11 cellular contexts compared by ENCODE assay signal in genomic region chr1:160519542-160520435, GRCh38. TPM values are rescaled to one million over a fixed set of nuclear protein-coding genes. Genes with fewer than 3 reads are reported as not detected.
DNase-seq lines count a peak whose midpoint lies in the region; ATAC-seq, FAIRE-seq and TF ChIP-seq lines count a peak whose summit lies in the region.
"Had no signal": no experiment of that assay in that cellular context is flagged by ENCODE, and none has a peak within 500 bp of the region (broad histone marks: within the 10 kb centered on the region; RNA-seq: fewer than 3 reads in every experiment).

No MANE protein-coding gene starts in this region.

- no peak for TF ChIP-seq CTCF in A549 (IDR thresholded peaks at IDR 0.05)
- TF ChIP-seq CTCF in Peyer's patch (IDR thresholded peaks at IDR 0.05), result peak; percentile 14 to 59 (median 31)
- TF ChIP-seq CTCF in epithelial cell of proximal tubule (conservative IDR thresholded peaks at IDR 0.05; ENCODE audit: low read depth, low read length), result peak; percentile 7
- TF ChIP-seq CTCF in tibial artery (IDR thresholded peaks at IDR 0.05), result no peak

- H3K27me3 ChIP-seq in Peyer's patch (no peaks in the 10 kb centered on the region), tibial artery (no peaks in the 10 kb centered on the region), aorta (ENCODE audit: control insufficient read depth in 1 of 2, insufficient read depth in 2 of 2, low read length in 1 of 2) (no peaks in the 10 kb centered on the region)

- WGBS in A549 (ENCODE audit: missing lambda C conversion rate), result 25% methylated on average over 5 of the region's 5 CpGs
- 39 to 40% methylated on average over 5 of the region's 5 CpGs for WGBS in aorta, 2 donors

- no peak for TF ChIP-seq RAD21 in A549 (conservative IDR thresholded peaks at IDR 0.05 in 1 of 2, IDR thresholded peaks at IDR 0.05 in 1 of 2)

- POLR2A ChIA-PET in A549 (lab: Yijun Ruan, JAX), result interaction anchor here (0.6 kb wide), 1 partner anchor 76 kb away, joined by 5 read pairs; no protein-coding TSS in a partner anchor

- H3K36me3 ChIP-seq in Peyer's patch (no peaks in the 10 kb centered on the region), tibial artery (no peaks in the 10 kb centered on the region), aorta (ENCODE audit: control insufficient read depth in 1 of 2, insufficient read depth in 2 of 2, low read length in 1 of 2) (no peaks in the 10 kb centered on the region)

- H3K27ac ChIP-seq in A549 (peak overlapping the region; percentile 15 to 72; a peak in 4 of 6 replicates), Peyer's patch (peak overlapping the region; percentile 51 to 81 (median 70)), tibial artery (no peak overlapping the region), aorta (ENCODE audit: low read depth in 1 of 2, low read length in 2 of 2) (no peak overlapping the region)
- H3K27ac ChIP-seq: HL-60 had no signal

- peaks cover 21% of the 10 kb centered on the region for H3K4me1 ChIP-seq in A549
- peaks cover 0 to 11% (median 0%) of the 10 kb centered on the region in 4 donors for H3K4me1 ChIP-seq in Peyer's patch
- no peaks in the 10 kb centered on the region for H3K4me1 ChIP-seq in tibial artery
- peaks cover 0 to 2% of the 10 kb centered on the region in 2 donors for H3K4me1 ChIP-seq in aorta (ENCODE audit: control insufficient read depth in 1 of 2, insufficient read depth in 2 of 2, low read length in 2 of 2)

- ATAC-seq in A549 (peak; percentile 61 to 84; a peak in 5 of 6 replicates), GM18873 (IDR thresholded peaks at IDR 0.05; ENCODE audit: low FRiP score, unreplicated experiment) (no peak), aorta (ENCODE audit: low FRiP score) (no peak)

- FAIRE-seq in A549 (lab: Jason Lieb, UNC) (no peak), GM19239 (lab: Jason Lieb, UNC) (peak; percentile 97)

- TF ChIP-seq EP300 in A549 (IDR thresholded peaks at IDR 0.05), result no peak

- H3K9me3 ChIP-seq in A549 (0 out of 3 replicates have a peak, but pooled peaks cover 3% of the 10 kb centered on the region), Peyer's patch (no peaks in the 10 kb centered on the region), tibial artery (no peaks in the 10 kb centered on the region), aorta (ENCODE audit: control insufficient read depth, low read length) (no peaks in the 10 kb centered on the region)

- H3K4me2 ChIP-seq in A549, result peak overlapping the region; percentile 50

- intact Hi-C loops in tibial artery (cut with DNase I; ENCODE audit: low total_unique reads) (no loop called here), aorta (cut with DNase I) (no loop called here)

- TF ChIP-seq POLR2A in A549 (IDR thresholded peaks at IDR 0.05; ENCODE audit: low read length) (no peak), Peyer's patch (IDR thresholded peaks at IDR 0.05) (no peak)

- CTCF ChIA-PET in A549 (lab: Yijun Ruan, JAX), result no interaction called here

- H3K4me3 ChIP-seq in A549, result no peak overlapping the region
- H3K4me3 ChIP-seq in Peyer's patch, result peak overlapping the region in 3 of 4 donors; percentile 9 to 33 (median 13)
- no peak overlapping the region for H3K4me3 ChIP-seq in epithelial cell of proximal tubule (ENCODE audit: low read depth, low read length)
- no peak overlapping the region for H3K4me3 ChIP-seq in tibial artery
- H3K4me3 ChIP-seq in aorta (ENCODE audit: low read length in 2 of 2), result no peak overlapping the region

- DNase-seq in A549 (ENCODE audit: low read depth in 1 of 2, low spot score in 1 of 2) (peak; percentile 23 to 38), GM19239 (ENCODE audit: insufficient read length, low spot score) (no peak), Peyer's patch (peak in 1 of 3 donors; percentile 30), epithelial cell of proximal tubule (ENCODE audit: low read depth) (no peak), tibial artery (no peak), Kasumi-1 (lab: John Stamatoyannopoulos, UW) (no peak), aorta (no peak)
- DNase-seq: effector CD8-positive, alpha-beta T cell had no signal

TF ChIP-seq in A549, 52 proteins besides CTCF, POLR2A, EP300 and RAD21:
- TF ChIP-seq NR3C1 (IDR thresholded peaks at IDR 0.05) (no peak), MAX (IDR thresholded peaks at IDR 0.05) (0 out of 2 replicates have a peak, but pooled peaks have one; percentile 33), RFX5 (IDR thresholded peaks at IDR 0.05) (no peak), MAZ (IDR thresholded peaks at IDR 0.05; ENCODE audit: borderline replicate concordance, low read depth, low read length) (no peak)
TF ChIP-seq in A549: peak in this region for 1.

RNA-seq across cellular contexts. Expression of gene SLAMF6, which starts 3.3 kb away (rescaled TPM):
- polyA plus RNA-seq in A549 (2011; rRNA removed) (not detected in 2 replicates), A549 (2017; fragmentation: RNase III; extraction: RNeasy Plus Mini Kit Qiagen cat#74134 plus additional on column Dnase treatment) (not detected in 3 replicates), aorta (1 to 10 TPM in 1 of 2 donors, not detected in 1; 1.5 TPM)
- not detected in 2 replicates for polyA plus RNA-seq in A549 (2012; cell fraction: cytosol; rRNA removed)
- polyA plus RNA-seq in A549 (2012; cell fraction: nucleus; rRNA removed), result not detected in 2 replicates
- polyA minus RNA-seq in A549 (2011; rRNA and poly(A)+ RNA removed), result not detected in 2 replicates
- total RNA-seq in Peyer's patch (10 to 100 TPM in 1 of 4 donors, 1 to 10 TPM in 2, under 1 TPM in 1; 0.57 to 10.7 (median 5.2) TPM), epithelial cell of proximal tubule (not detected in 2 replicates), aorta (1 to 10 TPM; 1.2 to 1.5 TPM)
- total RNA-seq: temporal lobe had no signal

RNA-seq across cellular contexts. Expression of gene CD84, which starts 59.5 kb away (rescaled TPM):
- polyA plus RNA-seq in A549 (2011; rRNA removed), result not detected in 2 replicates
- not detected in 2 replicates for polyA plus RNA-seq in A549 (2012; cell fraction: cytosol; rRNA removed)
- polyA plus RNA-seq in A549 (2012; cell fraction: nucleus; rRNA removed), result not detected in 2 replicates
- not detected in 3 replicates for polyA plus RNA-seq in A549 (2017; fragmentation: RNase III; extraction: RNeasy Plus Mini Kit Qiagen cat#74134 plus additional on column Dnase treatment)
- polyA minus RNA-seq in A549 (2011; rRNA and poly(A)+ RNA removed), result not detected in 2 replicates
- total RNA-seq in Peyer's patch, result 10 to 100 TPM in 1 of 4 donors, 1 to 10 TPM in 3; 2.7 to 24.8 (median 5.2) TPM
- total RNA-seq in epithelial cell of proximal tubule, result not detected in 2 replicates
- total RNA-seq in aorta, result 10 to 100 TPM; 10.8 to 22.9 TPM
- polyA plus RNA-seq in aorta, result 1 to 10 TPM in 1 of 2 donors, under 1 TPM in 1; 0.41 to 4.1 TPM

Comparison
In these comparisons a context has a peak if more than half of its experiments do, and no peak if none do; other contexts are left out.
1. ATAC-seq: peak in A549 (2 of 2); none in GM18873 (single experiment) and aorta (single experiment).
2. DNase-seq: peak in A549 (2 of 2); none in GM19239 (single experiment), epithelial cell of proximal tubule (single experiment), tibial artery (0 of 2), Kasumi-1 (0 of 2) and aorta (0 of 2).
3. H3K27ac ChIP-seq: peak in A549 (2 of 2) and Peyer's patch (4 of 4); none in tibial artery (0 of 2) and aorta (0 of 2).
4. H3K4me3 ChIP-seq: peak in Peyer's patch (3 of 4); none in A549 (single experiment), epithelial cell of proximal tubule (single experiment), tibial artery (0 of 2) and aorta (0 of 2).
5. CTCF ChIP-seq: peak in Peyer's patch (6 of 6) and epithelial cell of proximal tubule (single experiment); none in A549 (single experiment) and tibial artery (0 of 2).